1 cellular context compared by ENCODE assay signal in the genomic region with DNA sequence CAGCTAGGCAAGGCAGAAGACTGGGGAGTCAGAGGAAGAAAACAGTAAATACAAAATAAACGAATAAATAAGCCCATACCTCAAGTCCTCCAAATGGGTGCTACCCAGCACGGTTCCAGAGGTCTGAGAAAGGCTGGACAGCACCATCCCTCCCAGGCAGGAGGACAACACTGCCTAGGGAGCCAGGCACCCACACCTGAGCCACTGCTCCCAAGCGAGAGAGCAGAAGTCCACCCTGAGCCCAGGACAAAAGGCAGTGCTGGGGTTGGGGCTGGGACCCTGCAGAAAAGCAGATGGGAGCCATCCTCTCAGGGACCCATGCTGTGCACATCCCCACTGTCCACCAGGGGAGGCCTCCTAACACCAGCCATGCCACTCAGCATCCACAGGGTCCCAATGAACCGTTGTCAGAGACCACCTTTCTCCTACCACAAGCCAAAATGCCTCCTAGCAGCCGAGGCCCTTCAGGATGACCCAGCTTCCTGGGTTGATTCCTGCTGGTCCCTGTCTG.
TF ChIP-seq lines count a peak whose summit lies in the region.

No MANE protein-coding gene starts in this region.

TF ChIP-seq in HEK293, 187 proteins besides CTCF, POLR2A, EP300 and RAD21 (continued from another document):
- TF ChIP-seq, protein P1, sequence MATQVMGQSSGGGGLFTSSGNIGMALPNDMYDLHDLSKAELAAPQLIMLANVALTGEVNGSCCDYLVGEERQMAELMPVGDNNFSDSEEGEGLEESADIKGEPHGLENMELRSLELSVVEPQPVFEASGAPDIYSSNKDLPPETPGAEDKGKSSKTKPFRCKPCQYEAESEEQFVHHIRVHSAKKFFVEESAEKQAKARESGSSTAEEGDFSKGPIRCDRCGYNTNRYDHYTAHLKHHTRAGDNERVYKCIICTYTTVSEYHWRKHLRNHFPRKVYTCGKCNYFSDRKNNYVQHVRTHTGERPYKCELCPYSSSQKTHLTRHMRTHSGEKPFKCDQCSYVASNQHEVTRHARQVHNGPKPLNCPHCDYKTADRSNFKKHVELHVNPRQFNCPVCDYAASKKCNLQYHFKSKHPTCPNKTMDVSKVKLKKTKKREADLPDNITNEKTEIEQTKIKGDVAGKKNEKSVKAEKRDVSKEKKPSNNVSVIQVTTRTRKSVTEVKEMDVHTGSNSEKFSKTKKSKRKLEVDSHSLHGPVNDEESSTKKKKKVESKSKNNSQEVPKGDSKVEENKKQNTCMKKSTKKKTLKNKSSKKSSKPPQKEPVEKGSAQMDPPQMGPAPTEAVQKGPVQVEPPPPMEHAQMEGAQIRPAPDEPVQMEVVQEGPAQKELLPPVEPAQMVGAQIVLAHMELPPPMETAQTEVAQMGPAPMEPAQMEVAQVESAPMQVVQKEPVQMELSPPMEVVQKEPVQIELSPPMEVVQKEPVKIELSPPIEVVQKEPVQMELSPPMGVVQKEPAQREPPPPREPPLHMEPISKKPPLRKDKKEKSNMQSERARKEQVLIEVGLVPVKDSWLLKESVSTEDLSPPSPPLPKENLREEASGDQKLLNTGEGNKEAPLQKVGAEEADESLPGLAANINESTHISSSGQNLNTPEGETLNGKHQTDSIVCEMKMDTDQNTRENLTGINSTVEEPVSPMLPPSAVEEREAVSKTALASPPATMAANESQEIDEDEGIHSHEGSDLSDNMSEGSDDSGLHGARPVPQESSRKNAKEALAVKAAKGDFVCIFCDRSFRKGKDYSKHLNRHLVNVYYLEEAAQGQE (tag by site-specific recombination; IDR thresholded peaks at IDR 0.05), result peak; percentile 61; the same call in 1 of the 2 replicates
TF ChIP-seq in HEK293: peak in this region for 1.
